Comparison of ENCODE assay signal across 20 cellular contexts in genomic region chr11:35677904-35678303, GRCh38.
"Had no signal": no experiment of that assay in that cellular context is flagged by ENCODE, and none has a peak within 500 bp of the region (broad histone marks: within the 10 kb centered on the region; RNA-seq: fewer than 3 reads in every experiment).

No MANE protein-coding gene starts in this region.

- H3K4me3 ChIP-seq: coronary artery, gastroesophageal sphincter, heart left ventricle, stomach, vagina had no signal

- ATAC-seq: activated CD4-positive, CD25-positive, alpha-beta regulatory T cell treated with anti-CD3 and anti-CD28 coated beads, Interleukin-2, amount 50 U/mL, for 24 hours; esophagus mucosa; gastroesophageal sphincter had no signal

- H3K9me3 ChIP-seq: gastroesophageal sphincter, heart left ventricle, stomach, vagina had no signal

- H3K36me3 ChIP-seq: brain microvascular endothelial cell, gastroesophageal sphincter, heart left ventricle, stomach, vagina had no signal

- H3K9me3 Mint-ChIP-seq: activated naive CD8-positive, alpha-beta T cell treated with anti-CD3 and anti-CD28 coated beads, Interleukin-2, amount 10 ng/mL, durations not matched to agents 7 days and 5 days; nephron had no signal

- H3K4me3 Mint-ChIP-seq: activated naive CD8-positive, alpha-beta T cell treated with anti-CD3 and anti-CD28 coated beads, Interleukin-2, amount 10 ng/mL, durations not matched to agents 7 days and 5 days; nephron had no signal

- H3K27ac Mint-ChIP-seq: activated naive CD8-positive, alpha-beta T cell treated with anti-CD3 and anti-CD28 coated beads, Interleukin-2, amount 10 ng/mL, durations not matched to agents 7 days and 5 days had no signal

- H3K27ac ChIP-seq: brain microvascular endothelial cell, coronary artery, gastroesophageal sphincter, stomach, vagina had no signal

- DNase-seq: activated CD8-positive, alpha-beta memory T cell treated with anti-CD3 and anti-CD28 coated beads for 24 hours; activated gamma-delta T cell treated with Interleukin-2 at 50 U/mL for 16 hours; activated naive CD8-positive, alpha-beta T cell treated with anti-CD3 and anti-CD28 coated beads, Interleukin-2, amount 10 ng/mL, durations not matched to agents 7 days and 5 days; brain microvascular endothelial cell; central memory CD4-positive, alpha-beta T cell; effector CD8-positive, alpha-beta T cell; heart left ventricle; mesenchymal stem cell; retina; stimulated activated CD4-positive, alpha-beta T cell treated with anti-CD3 and anti-CD28 coated beads, Interleukin-1b, Interleukin-23, amount 100 ng/mL, for 48 hours; stomach; T-helper 1 cell; T1000; trophoblast cell had no signal

- H3K27me3 ChIP-seq: brain microvascular endothelial cell, gastroesophageal sphincter, heart left ventricle, stomach, vagina had no signal

- H3K27me3 Mint-ChIP-seq: activated naive CD8-positive, alpha-beta T cell treated with anti-CD3 and anti-CD28 coated beads, Interleukin-2, amount 10 ng/mL, durations not matched to agents 7 days and 5 days had no signal
